31 cellular contexts compared by ENCODE assay signal in genomic region chr2:42786561-42787345, GRCh38. TPM values are rescaled to one million over a fixed set of nuclear protein-coding genes. Genes with fewer than 3 reads are reported as not detected.
DNase-seq lines count a peak whose midpoint lies in the region; ATAC-seq and TF ChIP-seq lines count a peak whose summit lies in the region.
"Had no signal": no experiment of that assay in that cellular context is flagged by ENCODE, and none has a peak within 500 bp of the region (broad histone marks: within the 10 kb centered on the region; RNA-seq: fewer than 3 reads in every experiment).

No MANE protein-coding gene starts in this region.

- H3K9me3 Mint-ChIP-seq in activated T-cell treated with anti-CD3 and anti-CD28 coated beads, Interleukin-2, amount 50 U/mL, for 4 hours, result no peaks in the 10 kb centered on the region
- H3K9me3 Mint-ChIP-seq in neural crest cell, result no peaks in the 10 kb centered on the region
- H3K9me3 Mint-ChIP-seq: activated T-cell treated with anti-CD3 and anti-CD28 coated beads, Interleukin-2, amount 50 U/mL, for 24 hours; stimulated activated effector memory CD8-positive, alpha-beta T cell treated with anti-CD3 and anti-CD28 coated beads, Interleukin-12 subunit alpha, Interleukin-12 subunit beta, amount 100 ng/mL, for 72 hours had no signal

- H3K4me3 Mint-ChIP-seq in activated T-cell treated with anti-CD3 and anti-CD28 coated beads, Interleukin-2, amount 50 U/mL, for 4 hours, result no peak overlapping the region
- peak overlapping the region; percentile 32 for H3K4me3 Mint-ChIP-seq in neural crest cell
- H3K4me3 Mint-ChIP-seq: activated T-cell treated with anti-CD3 and anti-CD28 coated beads, Interleukin-2, amount 50 U/mL, for 24 hours; stimulated activated effector memory CD8-positive, alpha-beta T cell treated with anti-CD3 and anti-CD28 coated beads, Interleukin-12 subunit alpha, Interleukin-12 subunit beta, amount 100 ng/mL, for 72 hours had no signal

- H3K27ac Mint-ChIP-seq in neural crest cell (ENCODE audit: unreplicated experiment), result no peak overlapping the region
- H3K27ac Mint-ChIP-seq: activated T-cell treated with anti-CD3 and anti-CD28 coated beads, Interleukin-2, amount 50 U/mL, for 24 hours; CD4-positive, CD25-positive, alpha-beta regulatory T cell had no signal

- H3K27me3 Mint-ChIP-seq in activated T-cell treated with anti-CD3 and anti-CD28 coated beads, Interleukin-2, amount 50 U/mL, for 4 hours (ENCODE audit: low read depth), result peaks cover 32% of the 10 kb centered on the region
- H3K27me3 Mint-ChIP-seq in neural crest cell (ENCODE audit: low read depth), result peaks cover 9% of the 10 kb centered on the region

- H3K4me1 Mint-ChIP-seq in activated T-cell treated with anti-CD3 and anti-CD28 coated beads, Interleukin-2, amount 50 U/mL, for 4 hours (ENCODE audit: low read depth), result peaks cover 8% of the 10 kb centered on the region
- peaks cover 18% of the 10 kb centered on the region for H3K4me1 Mint-ChIP-seq in neural crest cell

- ATAC-seq in activated T-cell treated with anti-CD3 and anti-CD28 coated beads, Interleukin-2, amount 50 U/mL, for 4 hours, result no peak
- no peak for ATAC-seq in GM18861 (IDR thresholded peaks at IDR 0.05; ENCODE audit: unreplicated experiment)
- ATAC-seq in GM18873 (IDR thresholded peaks at IDR 0.05; ENCODE audit: low FRiP score, unreplicated experiment), result no peak
- ATAC-seq in GM18502 (IDR thresholded peaks at IDR 0.05; ENCODE audit: poor library complexity, unreplicated experiment), result no peak
- ATAC-seq: Right ventricle myocardium inferior had no signal

- H3K27ac ChIP-seq in dorsolateral prefrontal cortex, result no peak overlapping the region
- H3K27ac ChIP-seq: ascending aorta, cardiac muscle cell, epithelial cell of prostate, prostate gland had no signal

- intact Hi-C loops in dorsolateral prefrontal cortex (cut with DNase I), result no loop called here

- H3K27me3 ChIP-seq in dorsolateral prefrontal cortex, result no peaks in the 10 kb centered on the region
- H3K27me3 ChIP-seq: ascending aorta, cardiac muscle cell, hepatocyte had no signal

- TF ChIP-seq CTCF in neural crest cell (conservative IDR thresholded peaks at IDR 0.05) (no peak), dorsolateral prefrontal cortex (IDR thresholded peaks at IDR 0.05 in 54 of 56, conservative IDR thresholded peaks at IDR 0.05 in 2 of 56; ENCODE audit: low read depth in 1 of 56, partially characterized antibody in 56 of 56) (no peak)

- no peaks in the 10 kb centered on the region for H3K36me3 Mint-ChIP-seq in activated T-cell treated with anti-CD3 and anti-CD28 coated beads, Interleukin-2, amount 50 U/mL, for 4 hours (ENCODE audit: insufficient read depth)
- peaks cover 11% of the 10 kb centered on the region for H3K36me3 Mint-ChIP-seq in neural crest cell (ENCODE audit: low read depth)

- H3K4me3 ChIP-seq in dorsolateral prefrontal cortex, result no peak overlapping the region
- H3K4me3 ChIP-seq: ascending aorta, cardiac muscle cell, HAP-1, hepatocyte, prostate gland had no signal

- DNase-seq in activated T-cell treated with anti-CD3 and anti-CD28 coated beads, Interleukin-2, amount 50 U/mL, for 48 hours, result peak; percentile 8 to 12
- DNase-seq in activated T-cell treated with anti-CD3 and anti-CD28 coated beads, Interleukin-2, amount 50 U/mL, for 4 hours, result no peak
- DNase-seq in iPS-NIHi11 (ENCODE audit: low spot score), result peak; percentile 28
- DNase-seq in neural crest cell (ENCODE audit: low read depth, low spot score), result no peak
- DNase-seq in dorsolateral prefrontal cortex, result no peak
- DNase-seq: activated CD4-positive, alpha-beta T cell treated with anti-CD3 and anti-CD28 coated beads for 1 hour; activated gamma-delta T cell treated with Interleukin-2 at 50 U/mL for 16 hours; activated T-cell treated with anti-CD3 and anti-CD28 coated beads, Interleukin-2, amount 50 U/mL, for 24 hours; Calu3; CD4-positive, CD25-positive, alpha-beta regulatory T cell; DMS79; effector CD8-positive, alpha-beta T cell; GDM1; immature natural killer cell; mesendoderm; NCI-H1436 treated with DMSO at 0.1 percent for 48 hours; NCI-H748 treated with DMSO at 0.1 percent for 48 hours; stimulated activated CD4-positive, alpha-beta T cell treated with anti-CD3 and anti-CD28 coated beads, Interleukin-4, amount 100 ng/mL, for 4 hours had no signal

RNA-seq across cellular contexts. Expression of gene HAAO, which starts 5.6 kb away (rescaled TPM):
- under 1 TPM in 2 of 3 donors, not detected in 1; 0.24 to 0.30 TPM for total RNA-seq in activated T-cell treated with anti-CD3 and anti-CD28 coated beads, Interleukin-2, amount 50 U/mL, for 4 hours
- total RNA-seq in neural crest cell (3.5 and 4.9 TPM in 2 replicates), dorsolateral prefrontal cortex (1 to 10 TPM in 116 of 120 experiments, under 1 TPM in 4; 0.65 to 6.9 (median 2.5) TPM)
- total RNA-seq: CD4-positive, CD25-positive, alpha-beta regulatory T cell; LHCN-M2; myocyte had no signal

RNA-seq across cellular contexts. Expression of gene OXER1, which starts 22.8 kb away (rescaled TPM):
- total RNA-seq in activated T-cell treated with anti-CD3 and anti-CD28 coated beads, Interleukin-2, amount 50 U/mL, for 4 hours, result under 1 TPM in 1 of 3 donors, not detected in 2; 0.33 TPM
- total RNA-seq in neural crest cell (1.7 and 1.8 TPM in 2 replicates), dorsolateral prefrontal cortex (1 to 10 TPM in 14 of 120 experiments, under 1 TPM in 81, not detected in 25; 0.21 to 1.7 (median 0.58) TPM)
- total RNA-seq: CD4-positive, CD25-positive, alpha-beta regulatory T cell had no signal

Comparison
In these comparisons a context has a peak if more than half of its experiments do, and no peak if none do; other contexts are left out.
1. DNase-seq: peak in activated T-cell treated with anti-CD3 and anti-CD28 coated beads, Interleukin-2, amount 50 U/mL, for 48 hours (2 of 2) and iPS-NIHi11 (single experiment); none in activated T-cell treated with anti-CD3 and anti-CD28 coated beads, Interleukin-2, amount 50 U/mL, for 4 hours (single experiment), neural crest cell (single experiment) and dorsolateral prefrontal cortex (0 of 10).